Comparison of ENCODE assay signal across 15 cellular contexts in genomic region chr6:40936810-40937209, GRCh38.
A peak's percentile ranks its signal among the peaks of the same experiment; 100 is the strongest.
DNase-seq lines count a peak whose midpoint lies in the region; ATAC-seq, FAIRE-seq and TF ChIP-seq lines count a peak whose summit lies in the region.
"Had no signal": no experiment of that assay in that cellular context is flagged by ENCODE, and none has a peak within 500 bp of the region (broad histone marks: within the 10 kb centered on the region; RNA-seq: fewer than 3 reads in every experiment).

No MANE protein-coding gene starts in this region.

- H3K79me1 ChIP-seq in H9 (ENCODE audit: insufficient read depth, low read depth, low read length, poor library complexity, severe bottlenecking), result no peaks in the 10 kb centered on the region

- no peak overlapping the region for H3K4me2 ChIP-seq in HepG2 (ENCODE audit: low read depth, low read length)
- H3K4me2 ChIP-seq in H9 (ENCODE audit: insufficient read depth, insufficient read length, low read length), result no peak overlapping the region
- no peak overlapping the region for H3K4me2 ChIP-seq in MM.1S (ENCODE audit: low read depth, low read length)

- H3K27ac Mint-ChIP-seq in H9, result no peak overlapping the region
- H3K27ac Mint-ChIP-seq: activated CD4-positive, alpha-beta memory T cell treated with anti-CD3 and anti-CD28 coated beads, Interleukin-2, amount 10 ng/mL, durations not matched to agents 7 days and 5 days; activated naive CD4-positive, alpha-beta T cell treated with anti-CD3 and anti-CD28 coated beads, Interleukin-2, amount 50 U/mL, for 24 hours; stimulated activated memory B cell treated with anti-CD40 and anti-IgM and Interleukin-4, amounts not matched to agents 10 μg/mL and 1 μg/mL and 100 μg/mL, for 72 hours had no signal

- TF ChIP-seq RAD21 in HepG2 (CRISPR knock-in tag; IDR thresholded peaks at IDR 0.05), result no peak

- H3K4me3 Mint-ChIP-seq in H9, result no peak overlapping the region; a peak in 1 of 5 replicates
- H3K4me3 Mint-ChIP-seq: activated CD4-positive, alpha-beta memory T cell treated with anti-CD3 and anti-CD28 coated beads, Interleukin-2, amount 10 ng/mL, durations not matched to agents 7 days and 5 days; activated naive CD4-positive, alpha-beta T cell treated with anti-CD3 and anti-CD28 coated beads, Interleukin-2, amount 50 U/mL, for 24 hours; stimulated activated memory B cell treated with anti-CD40 and anti-IgM and Interleukin-4, amounts not matched to agents 10 μg/mL and 1 μg/mL and 100 μg/mL, for 72 hours had no signal

- peaks cover 8 to 12% of the 10 kb centered on the region in 2 experiments for H3K4me1 Mint-ChIP-seq in H9
- H3K4me1 Mint-ChIP-seq: activated CD4-positive, alpha-beta memory T cell treated with anti-CD3 and anti-CD28 coated beads, Interleukin-2, amount 10 ng/mL, durations not matched to agents 7 days and 5 days; activated naive CD4-positive, alpha-beta T cell treated with anti-CD3 and anti-CD28 coated beads, Interleukin-2, amount 50 U/mL, for 24 hours; stimulated activated memory B cell treated with anti-CD40 and anti-IgM and Interleukin-4, amounts not matched to agents 10 μg/mL and 1 μg/mL and 100 μg/mL, for 72 hours had no signal

- no peaks in the 10 kb centered on the region for H3K9me3 ChIP-seq in HepG2 (ENCODE audit: low read length)
- no peaks in the 10 kb centered on the region for H3K9me3 ChIP-seq in right lobe of liver
- no peaks in the 10 kb centered on the region for H3K9me3 ChIP-seq in H9 (ENCODE audit: control insufficient read depth, low read depth, low read length)
- H3K9me3 ChIP-seq in MM.1S (replicated peaks; ENCODE audit: insufficient read depth, low read length), result no peaks in the 10 kb centered on the region
- H3K9me3 ChIP-seq: BE2C had no signal

- H3K9me2 ChIP-seq in MM.1S (replicated peaks; ENCODE audit: insufficient read depth, low read length), result no peaks in the 10 kb centered on the region

- H3K4me3 ChIP-seq in HepG2 (replicated peaks in 1 of 3; ENCODE audit: insufficient read depth in 1 of 3, low read depth in 2 of 3, low read length in 3 of 3) (no peak overlapping the region), right lobe of liver (no peak overlapping the region), MM.1S (ENCODE audit: low read length) (no peak overlapping the region)

- no TSS peak for BruUV-seq in HepG2 (replicated peaks; lab: Mats Ljungman, UMichigan)

- no peak overlapping the region for H3K9ac ChIP-seq in HepG2 (ENCODE audit: insufficient read depth, low read depth, low read length)
- no peak overlapping the region for H3K9ac ChIP-seq in H9 (ENCODE audit: extremely low read depth, insufficient read length, low read length)
- H3K9ac ChIP-seq in MM.1S (ENCODE audit: low read length), result no peak overlapping the region

- FAIRE-seq in HepG2 (lab: Jason Lieb, UNC), result no peak

- TF ChIP-seq POLR2A in HepG2 (IDR thresholded peaks at IDR 0.05; ENCODE audit: insufficient read depth in 1 of 2, low read depth in 2 of 2, low read length in 2 of 2) (no peak), right lobe of liver (IDR thresholded peaks at IDR 0.05) (no peak)

- H3K4me1 ChIP-seq in HepG2 (ENCODE audit: insufficient read depth, low read length) (peaks cover 14% of the 10 kb centered on the region; the same call in 1 of the 2 replicates), right lobe of liver (no peaks in the 10 kb centered on the region), H9 (ENCODE audit: insufficient read depth, low read length) (no peaks in the 10 kb centered on the region), MM.1S (ENCODE audit: low read length) (no peaks in the 10 kb centered on the region)
- H3K4me1 ChIP-seq: BE2C had no signal

- POLR2A ChIA-PET in HepG2 (lab: Yijun Ruan, JAX), result no interaction called here

- peaks cover 3% of the 10 kb centered on the region; the same call in 1 of the 2 replicates for H3K27me3 Mint-ChIP-seq in H9 (ENCODE audit: low read depth)

- no peak overlapping the region for H2AFZ ChIP-seq in HepG2 (ENCODE audit: low read length)
- no peak overlapping the region for H2AFZ ChIP-seq in H9 (ENCODE audit: low read length)
- H2AFZ ChIP-seq in MM.1S (ENCODE audit: low read length), result no peak overlapping the region

- no peak overlapping the region for H3K27ac ChIP-seq in HepG2 (ENCODE audit: extremely low read length, insufficient read depth, low read length)
- H3K27ac ChIP-seq in right lobe of liver, result no peak overlapping the region
- H3K27ac ChIP-seq in H9 (ENCODE audit: insufficient read length, low read depth, low read length), result no peak overlapping the region
- H3K27ac ChIP-seq in MM.1S (ENCODE audit: low read length), result no peak overlapping the region

- H2BK15ac ChIP-seq in H9 (ENCODE audit: low read depth, low read length), result no peak overlapping the region

- intact Hi-C loops in HepG2 (cut with micrococcal nuclease; ENCODE audit: unreplicated experiment), result no loop called here
- intact Hi-C loops in right lobe of liver (cut with DNase I), result no loop called here

- H3K27me3 ChIP-seq in HepG2 (ENCODE audit: control insufficient read depth in 1 of 2, insufficient read depth in 2 of 2, low read length in 2 of 2) (peaks cover 5 to 33% of the 10 kb centered on the region in 2 experiments; a peak in 3 of 5 replicates), right lobe of liver (no peaks in the 10 kb centered on the region), H9 (ENCODE audit: insufficient read depth, low read length) (no peaks in the 10 kb centered on the region), MM.1S (replicated peaks; ENCODE audit: insufficient read depth, low read length) (no peaks in the 10 kb centered on the region)
- H3K27me3 ChIP-seq: BE2C had no signal

- no peak overlapping the region for H2AK5ac ChIP-seq in H9 (ENCODE audit: insufficient read length, low read length)

- H3K79me2 ChIP-seq in HepG2 (ENCODE audit: insufficient read depth, low read length) (no peaks in the 10 kb centered on the region), H9 (ENCODE audit: insufficient read depth, low read length) (no peaks in the 10 kb centered on the region), MM.1S (ENCODE audit: low read length) (no peaks in the 10 kb centered on the region)

- H3K14ac ChIP-seq in H9 (ENCODE audit: insufficient read depth, low read length), result no peak overlapping the region

- H3T11ph ChIP-seq in H9 (ENCODE audit: low read length), result no peak overlapping the region

- TF ChIP-seq CTCF in HepG2 (CRISPR knock-in tag; IDR thresholded peaks at IDR 0.05) (no peak), right lobe of liver (IDR thresholded peaks at IDR 0.05) (no peak), H9 (conservative IDR thresholded peaks at IDR 0.05) (no peak), MM.1S (IDR thresholded peaks at IDR 0.05; ENCODE audit: low read length) (no peak)

- TF ChIP-seq EP300 in HepG2 (IDR thresholded peaks at IDR 0.05; ENCODE audit: low read depth in 2 of 2, low read length in 2 of 2), result no peak
- TF ChIP-seq EP300 in HepG2 (CRISPR knock-in tag; IDR thresholded peaks at IDR 0.05; ENCODE audit: borderline replicate concordance), result no peak

- H2BK20ac ChIP-seq in H9 (ENCODE audit: low read depth, low read length, poor library complexity, severe bottlenecking), result no peak overlapping the region

- H2BK120ac ChIP-seq in H9 (ENCODE audit: low read depth, low read length, poor library complexity, severe bottlenecking), result no peak overlapping the region

- H4K5ac ChIP-seq in H9 (ENCODE audit: insufficient read length, low read depth, low read length), result no peak overlapping the region

- peak; percentile 35; the same call in 2 of the 3 replicates for ATAC-seq in HepG2
- ATAC-seq in right lobe of liver, result no peak
- ATAC-seq: stimulated activated memory B cell treated with anti-CD40 and anti-IgM and Interleukin-4, amounts not matched to agents 10 μg/mL and 1 μg/mL and 100 μg/mL, for 72 hours had no signal

- H3K36me3 ChIP-seq in HepG2 (replicated peaks in 1 of 2; ENCODE audit: control insufficient read depth in 1 of 2, insufficient read depth in 2 of 2, low read length in 2 of 2) (no peaks in the 10 kb centered on the region), right lobe of liver (no peaks in the 10 kb centered on the region), MM.1S (replicated peaks; ENCODE audit: insufficient read depth, low read length) (no peaks in the 10 kb centered on the region)
- H3K36me3 ChIP-seq: BE2C had no signal

- peaks cover 0 to 4% (median 0%) of the 10 kb centered on the region in 3 experiments; a peak in 1 of 7 replicates for H3K36me3 Mint-ChIP-seq in H9 (ENCODE audit: insufficient read depth in 1 of 3, low read depth in 3 of 3)
- H3K36me3 Mint-ChIP-seq: activated naive CD4-positive, alpha-beta T cell treated with anti-CD3 and anti-CD28 coated beads, Interleukin-2, amount 50 U/mL, for 24 hours; stimulated activated memory B cell treated with anti-CD40 and anti-IgM and Interleukin-4, amounts not matched to agents 10 μg/mL and 1 μg/mL and 100 μg/mL, for 72 hours had no signal

- H2BK12ac ChIP-seq in H9 (ENCODE audit: insufficient read length, low read depth, low read length), result no peak overlapping the region

- DNase-seq in HepG2 (ENCODE audit: low spot score), result no peak
- no peak for DNase-seq in right lobe of liver
- peak; percentile 89 for DNase-seq in amniotic epithelial cell (ENCODE audit: low read depth)
- DNase-seq in hepatic stellate cell (ENCODE audit: low spot score), result peak; percentile 74
- no peak for DNase-seq in 8988T
- DNase-seq in H9, result no peak
- no peak for DNase-seq in MM.1S
- DNase-seq in stimulated activated CD4-positive, alpha-beta T cell treated with anti-CD3 and anti-CD28 coated beads, Interleukin-15, amount 100 ng/mL, for 24 hours, result no peak
- DNase-seq: activated CD4-positive, alpha-beta memory T cell treated with anti-CD3 and anti-CD28 coated beads, Interleukin-2, amount 10 ng/mL, durations not matched to agents 7 days and 5 days; BE2C; effector memory CD4-positive, alpha-beta T cell; NCI-H510A treated with DMSO at 0.1 percent for 48 hours; T-helper 1 cell had no signal

- H3K23ac ChIP-seq in H9 (ENCODE audit: insufficient read length, low read depth, low read length), result no peak overlapping the region

- H3K4ac ChIP-seq in H9 (ENCODE audit: low read depth, low read length), result no peak overlapping the region

- H4K20me1 ChIP-seq in HepG2 (ENCODE audit: insufficient read depth, low read length), result no peaks in the 10 kb centered on the region
- no peaks in the 10 kb centered on the region for H4K20me1 ChIP-seq in H9 (ENCODE audit: control insufficient read depth, insufficient read depth, insufficient read length)
- no peaks in the 10 kb centered on the region for H4K20me1 ChIP-seq in MM.1S (ENCODE audit: insufficient read depth, low read length)

- no peak overlapping the region for H3K56ac ChIP-seq in H9 (ENCODE audit: insufficient read length, low read depth, low read length)

- H3K9me3 Mint-ChIP-seq in H9, result peaks cover 2 to 5% of the 10 kb centered on the region in 2 experiments; a peak in 3 of 5 replicates
- H3K9me3 Mint-ChIP-seq: activated CD4-positive, alpha-beta memory T cell treated with anti-CD3 and anti-CD28 coated beads, Interleukin-2, amount 10 ng/mL, durations not matched to agents 7 days and 5 days; activated naive CD4-positive, alpha-beta T cell treated with anti-CD3 and anti-CD28 coated beads, Interleukin-2, amount 50 U/mL, for 24 hours; stimulated activated memory B cell treated with anti-CD40 and anti-IgM and Interleukin-4, amounts not matched to agents 10 μg/mL and 1 μg/mL and 100 μg/mL, for 72 hours had no signal

- 8% methylated on average over 3 of the region's 3 CpGs for WGBS in HepG2 (ENCODE audit: low lambda C conversion rate)
- 92% methylated on average over 3 of the region's 3 CpGs for WGBS in right lobe of liver (ENCODE audit: insufficient coverage, low coverage, low lambda C conversion rate, missing lambda C conversion rate)
- no CpG with 5 or more reads among the region's 3 CpGs for WGBS in H9 (ENCODE audit: extremely low coverage, insufficient read length, low lambda C conversion rate)

- no peak overlapping the region for H4K8ac ChIP-seq in H9 (replicated peaks; ENCODE audit: insufficient read length, low read depth, low read length)

- CTCF ChIA-PET in HepG2 (lab: Yijun Ruan, JAX; ENCODE audit: low intra/inter-chr PET ratio, low total read pairs), result no interaction called here

- no peak overlapping the region for H4K91ac ChIP-seq in H9 (ENCODE audit: insufficient read length, low read depth, low read length)

- H3K23me2 ChIP-seq in H9 (ENCODE audit: insufficient read length, low read depth, low read length, poor library complexity, severe bottlenecking), result no peaks in the 10 kb centered on the region

- in situ Hi-C loops in HepG2 (cut with HindIII; ENCODE audit: extremely low pct_ligation_motif_present, low pct_unique_long_range_greater_than_20kb), result no loop called here

- H3F3A ChIP-seq in MM.1S (ENCODE audit: insufficient read depth, low read length), result no peaks in the 10 kb centered on the region

- H3K18ac ChIP-seq in H9 (ENCODE audit: insufficient read length, low read depth, low read length), result no peak overlapping the region

- no peak overlapping the region for H2BK5ac ChIP-seq in H9 (ENCODE audit: insufficient read length, low read length)

Comparison
In these comparisons a context has a peak if more than half of its experiments do, and no peak if none do; other contexts are left out.
1. DNase-seq: peak in amniotic epithelial cell (single experiment) and hepatic stellate cell (single experiment); none in HepG2 (single experiment), right lobe of liver (0 of 3), 8988T (single experiment), H9 (single experiment), MM.1S (single experiment) and stimulated activated CD4-positive, alpha-beta T cell treated with anti-CD3 and anti-CD28 coated beads, Interleukin-15, amount 100 ng/mL, for 24 hours (single experiment).